In genomic region chr19:1882089-1882785, GRCh38 we compare ENCODE assay signal across 8 cellular contexts. TPM values are rescaled to one million over a fixed set of nuclear protein-coding genes. Genes with fewer than 3 reads are reported as not detected.
A peak's percentile ranks its signal among the peaks of the same experiment; 100 is the strongest.
DNase-seq lines count a peak whose midpoint lies in the region; ATAC-seq and TF ChIP-seq lines count a peak whose summit lies in the region.

No MANE protein-coding gene starts in this region.

- TF ChIP-seq CTCF in Peyer's patch (IDR thresholded peaks at IDR 0.05): no peak

- H3K4me1 Mint-ChIP-seq in activated naive CD4-positive, alpha-beta T cell treated with anti-CD3 and anti-CD28 coated beads for 36 hours (ENCODE audit: low read depth): peaks cover 27% of the 10 kb centered on the region
- peaks cover 29% of the 10 kb centered on the region for H3K4me1 Mint-ChIP-seq in memory B cell
- H3K4me1 Mint-ChIP-seq in stimulated activated naive CD8-positive, alpha-beta T cell treated with anti-CD3 and anti-CD28 coated beads, Interleukin-15, Interleukin-2, amounts not matched to agents 100 ng/mL and 50 ng/mL, for 24 hours (ENCODE audit: low read depth): peaks cover 32% of the 10 kb centered on the region

- peaks cover 0 to 8% (median 0%) of the 10 kb centered on the region in 3 donors for H3K36me3 ChIP-seq in Peyer's patch

- H3K9me3 ChIP-seq in Peyer's patch: no peaks in the 10 kb centered on the region

- H3K27ac Mint-ChIP-seq in activated naive CD4-positive, alpha-beta T cell treated with anti-CD3 and anti-CD28 coated beads for 36 hours: peak overlapping the region; percentile 95
- peak overlapping the region; percentile 73 for H3K27ac Mint-ChIP-seq in memory B cell
- peak overlapping the region; percentile 87 for H3K27ac Mint-ChIP-seq in stimulated activated naive CD8-positive, alpha-beta T cell treated with anti-CD3 and anti-CD28 coated beads, Interleukin-15, Interleukin-2, amounts not matched to agents 100 ng/mL and 50 ng/mL, for 24 hours

- H3K27me3 Mint-ChIP-seq in activated naive CD4-positive, alpha-beta T cell treated with anti-CD3 and anti-CD28 coated beads for 36 hours (ENCODE audit: low read depth): no peaks in the 10 kb centered on the region
- no peaks in the 10 kb centered on the region for H3K27me3 Mint-ChIP-seq in memory B cell
- H3K27me3 Mint-ChIP-seq in stimulated activated naive CD8-positive, alpha-beta T cell treated with anti-CD3 and anti-CD28 coated beads, Interleukin-15, Interleukin-2, amounts not matched to agents 100 ng/mL and 50 ng/mL, for 24 hours: no peaks in the 10 kb centered on the region

- ATAC-seq in memory B cell (ENCODE audit: low read depth): peak; percentile 12

- TF ChIP-seq POLR2A in Peyer's patch (IDR thresholded peaks at IDR 0.05): peak in 1 of 2 donors; percentile 10

- peak overlapping the region; percentile 96 for H3K4me3 Mint-ChIP-seq in activated naive CD4-positive, alpha-beta T cell treated with anti-CD3 and anti-CD28 coated beads for 36 hours
- H3K4me3 Mint-ChIP-seq in memory B cell: peak overlapping the region; percentile 99
- peak overlapping the region; percentile 99 for H3K4me3 Mint-ChIP-seq in stimulated activated naive CD8-positive, alpha-beta T cell treated with anti-CD3 and anti-CD28 coated beads, Interleukin-15, Interleukin-2, amounts not matched to agents 100 ng/mL and 50 ng/mL, for 24 hours

- peak in 2 of 3 donors; percentile 82 to 88 for DNase-seq in Peyer's patch
- peak; percentile 90 for DNase-seq in activated naive CD4-positive, alpha-beta T cell treated with anti-CD3 and anti-CD28 coated beads for 36 hours
- no peak for DNase-seq in memory B cell (ENCODE audit: low spot score in 2 of 2)
- DNase-seq in NCI-H2029 treated with DMSO at 0.1 percent for 48 hours (lab: John Stamatoyannopoulos, UW): no peak
- DNase-seq in NCI-H510A (lab: John Stamatoyannopoulos, UW): no peak
- no peak for DNase-seq in NCI-H748 treated with DMSO at 0.1 percent for 48 hours (lab: John Stamatoyannopoulos, UW)
- no peak for DNase-seq in NCI-H1417 treated with DMSO at 0.1 percent for 48 hours (lab: John Stamatoyannopoulos, UW)

- H3K9me3 Mint-ChIP-seq in activated naive CD4-positive, alpha-beta T cell treated with anti-CD3 and anti-CD28 coated beads for 36 hours: no peaks in the 10 kb centered on the region
- H3K9me3 Mint-ChIP-seq in memory B cell: no peaks in the 10 kb centered on the region
- no peaks in the 10 kb centered on the region for H3K9me3 Mint-ChIP-seq in stimulated activated naive CD8-positive, alpha-beta T cell treated with anti-CD3 and anti-CD28 coated beads, Interleukin-15, Interleukin-2, amounts not matched to agents 100 ng/mL and 50 ng/mL, for 24 hours

- H3K27ac ChIP-seq in Peyer's patch: peak overlapping the region; percentile 79 to 95 (median 89)

- H3K4me1 ChIP-seq in Peyer's patch: peaks cover 0 to 49% (median 23%) of the 10 kb centered on the region in 4 donors

- H3K27me3 ChIP-seq in Peyer's patch: no peaks in the 10 kb centered on the region

- intact Hi-C loops in activated naive CD4-positive, alpha-beta T cell treated with anti-CD3 and anti-CD28 coated beads for 36 hours (cut with micrococcal nuclease): loop anchor here (1.0 to 5.0 kb wide), 2 partner anchors 23 to 180 kb away; partner anchors contain the start of genes ADAT3 and SCAMP4

- CTCF ChIA-PET in activated naive CD4-positive, alpha-beta T cell treated with anti-CD3 and anti-CD28 coated beads for 36 hours (lab: Charles Lee): interaction anchor here (0.6 kb wide), 1 partner anchor 15 kb away, joined by 3 read pairs; no protein-coding TSS in a partner anchor

- peaks cover 5% of the 10 kb centered on the region for H3K36me3 Mint-ChIP-seq in activated naive CD4-positive, alpha-beta T cell treated with anti-CD3 and anti-CD28 coated beads for 36 hours (ENCODE audit: low read depth)
- H3K36me3 Mint-ChIP-seq in memory B cell: peaks cover 3% of the 10 kb centered on the region
- H3K36me3 Mint-ChIP-seq in stimulated activated naive CD8-positive, alpha-beta T cell treated with anti-CD3 and anti-CD28 coated beads, Interleukin-15, Interleukin-2, amounts not matched to agents 100 ng/mL and 50 ng/mL, for 24 hours (ENCODE audit: low read depth): peaks cover 20% of the 10 kb centered on the region

- peak overlapping the region; percentile 12 to 34 (median 30) for H3K4me3 ChIP-seq in Peyer's patch

RNA-seq across cellular contexts. Expression of gene ABHD17A, which starts 3.1 kb away (rescaled TPM):
- 10 to 100 TPM; 52.0 to 95.9 (median 68.4) TPM for total RNA-seq in Peyer's patch
- 10 to 100 TPM; 79.3 to 79.9 TPM for total RNA-seq in activated naive CD4-positive, alpha-beta T cell treated with anti-CD3 and anti-CD28 coated beads for 36 hours

RNA-seq across cellular contexts. Expression of gene KLF16, which starts 18.9 kb away (rescaled TPM):
- total RNA-seq in Peyer's patch: 10 to 100 TPM; 10.3 to 18.2 (median 14.8) TPM
- total RNA-seq in activated naive CD4-positive, alpha-beta T cell treated with anti-CD3 and anti-CD28 coated beads for 36 hours: 10 to 100 TPM; 13.5 to 15.0 TPM

RNA-seq across cellular contexts. Expression of gene ADAT3, which starts 23.0 kb away (rescaled TPM):
- 10 to 100 TPM; 18.2 to 33.3 (median 23.8) TPM for total RNA-seq in Peyer's patch
- 1 to 10 TPM; 3.0 to 3.4 TPM for total RNA-seq in activated naive CD4-positive, alpha-beta T cell treated with anti-CD3 and anti-CD28 coated beads for 36 hours

RNA-seq across cellular contexts. Expression of gene SCAMP4, which starts 23.0 kb away (rescaled TPM):
- total RNA-seq in Peyer's patch: 10 to 100 TPM; 45.4 to 62.6 (median 57.0) TPM
- total RNA-seq in activated naive CD4-positive, alpha-beta T cell treated with anti-CD3 and anti-CD28 coated beads for 36 hours: 10 to 100 TPM; 12.1 to 14.5 TPM

RNA-seq across cellular contexts. Expression of gene REXO1, which starts 34.0 kb away (rescaled TPM):
- total RNA-seq in Peyer's patch: 100 to 1,000 TPM in 1 of 4 donors, 10 to 100 TPM in 3; 47.0 to 101 (median 57.2) TPM
- total RNA-seq in activated naive CD4-positive, alpha-beta T cell treated with anti-CD3 and anti-CD28 coated beads for 36 hours: 10 to 100 TPM; 39.8 to 47.6 TPM

Comparison
In these comparisons a context has a peak if more than half of its experiments do, and no peak if none do; other contexts are left out.
1. DNase-seq: peak in Peyer's patch (2 of 3) and activated naive CD4-positive, alpha-beta T cell treated with anti-CD3 and anti-CD28 coated beads for 36 hours (single experiment); none in memory B cell (0 of 2), NCI-H2029 treated with DMSO at 0.1 percent for 48 hours (single experiment), NCI-H510A (single experiment), NCI-H748 treated with DMSO at 0.1 percent for 48 hours (single experiment) and NCI-H1417 treated with DMSO at 0.1 percent for 48 hours (single experiment).
2. RNA of gene ADAT3, which starts 23.0 kb away (total RNA-seq): 18.2 to 33.3 TPM in Peyer's patch; 3.0 to 3.4 TPM in activated naive CD4-positive, alpha-beta T cell treated with anti-CD3 and anti-CD28 coated beads for 36 hours; every median in the first group is over 4 times any median in the second.
3. Peak in every context shown above with its lines, with median percentiles within 50 percentile points of each other: H3K27ac Mint-ChIP-seq and H3K4me3 Mint-ChIP-seq.